21 cellular contexts compared by ENCODE assay signal in genomic region chr10:48978318-48978717, GRCh38. TPM values are rescaled to one million over a fixed set of nuclear protein-coding genes. Genes with fewer than 3 reads are reported as not detected.
"Had no signal": no experiment of that assay in that cellular context is flagged by ENCODE, and none has a peak within 500 bp of the region (broad histone marks: within the 10 kb centered on the region; RNA-seq: fewer than 3 reads in every experiment).

No MANE protein-coding gene starts in this region.

- H3K27me3 ChIP-seq: MG63, SJSA1 had no signal

- H3K4me1 ChIP-seq: SJSA1 had no signal

- H3K4me3 ChIP-seq: MG63, SJSA1, SK-N-MC had no signal

- H3K27ac ChIP-seq: SJSA1, SK-N-MC had no signal

- DNase-seq: Karpas-422, KG1, MG63, NCI-H1092, NCI-H1105 treated with DMSO at 0.1 percent for 48 hours, NCI-H1417 treated with DMSO at 0.1 percent for 48 hours, NCI-H146, NCI-H1694 treated with DMSO at 0.1 percent for 48 hours, NCI-H1930, NCI-H2081, NCI-H2107, NCI-H2227 treated with DMSO at 0.1 percent for 48 hours, NCI-H524, NCI-H69, NCI-H774, Right ventricle myocardium superior, RPMI8226, SIG-M5 had no signal

- H3K36me3 ChIP-seq: MG63, SJSA1 had no signal

- H3K9me3 ChIP-seq: MG63, SJSA1 had no signal

RNA-seq across cellular contexts. Expression of gene LRRC18, which starts 38.7 kb away (rescaled TPM):
- total RNA-seq: NCI-H460, Right ventricle myocardium superior, SJSA1 had no signal
